Comparison of ENCODE assay signal across 1 cellular context in genomic region chr20:38304845-38305447, GRCh38.
A peak's percentile ranks its signal among the peaks of the same experiment; 100 is the strongest.
TF ChIP-seq lines count a peak whose summit lies in the region.

No MANE protein-coding gene starts in this region.

TF ChIP-seq in K562, 482 proteins besides CTCF, POLR2A, EP300 and RAD21:
- no peak for TF ChIP-seq ESRRA (IDR thresholded peaks at IDR 0.05; ENCODE audit: borderline replicate concordance, low read depth)
- TF ChIP-seq TRIM25 (IDR thresholded peaks at IDR 0.05; ENCODE audit: borderline replicate concordance): no peak
- no peak for TF ChIP-seq ZNF316 (IDR thresholded peaks at IDR 0.05)
- TF ChIP-seq RCOR1 (IDR thresholded peaks at IDR 0.05; ENCODE audit: borderline replicate concordance in 1 of 2, low read depth in 2 of 2, low read length in 2 of 2): 0 out of 4 replicates have a peak, but pooled peaks of 1 of the 2 experiments have one; percentile 14
- TF ChIP-seq CEBPB (tag; IDR thresholded peaks at IDR 0.05): no peak
- peak; percentile 37; the same call in 1 of the 2 replicates for TF ChIP-seq SMC3 (conservative IDR thresholded peaks at IDR 0.05; ENCODE audit: insufficient read depth, low read depth, low read length)
- 0 out of 2 replicates have a peak, but pooled peaks have one; percentile 16 for TF ChIP-seq BHLHE40 (IDR thresholded peaks at IDR 0.05; ENCODE audit: low read length)
- TF ChIP-seq ZHX1 (conservative IDR thresholded peaks at IDR 0.05; ENCODE audit: low read length): no peak
